ENCODE assay signal across 15 cellular contexts in genomic region chr4:54333657-54334056, GRCh38.
DNase-seq lines count a peak whose midpoint lies in the region; ATAC-seq and TF ChIP-seq lines count a peak whose summit lies in the region.
"Had no signal": no experiment of that assay in that cellular context is flagged by ENCODE, and none has a peak within 500 bp of the region (broad histone marks: within the 10 kb centered on the region; RNA-seq: fewer than 3 reads in every experiment).

No MANE protein-coding gene starts in this region.

- no peak for ATAC-seq in HG03097 (IDR thresholded peaks at IDR 0.05; ENCODE audit: low FRiP score, unreplicated experiment)
- ATAC-seq: K562 had no signal

- H3K27ac ChIP-seq in caudate nucleus (ENCODE audit: low read depth, low read length): peak overlapping the region; percentile 67
- H3K27ac ChIP-seq in layer of hippocampus (ENCODE audit: low read depth, low read length): peak overlapping the region; percentile 6
- H3K27ac ChIP-seq in substantia nigra (ENCODE audit: low read depth, low read length, poor library complexity, severe bottlenecking): peak overlapping the region; percentile 47
- H3K27ac ChIP-seq: PC-9, SJCRH30 had no signal

- TF ChIP-seq CTCF in Calu3 (IDR thresholded peaks at IDR 0.05; ENCODE audit: unreplicated experiment): no peak

- H3K27me3 Mint-ChIP-seq in Calu3 (ENCODE audit: unreplicated experiment): peaks cover 28% of the 10 kb centered on the region
- H3K27me3 Mint-ChIP-seq in activated T-helper 2 cell treated with anti-CD3 and anti-CD28 coated beads, Interferon-gamma antibody, Interleukin-2, Interleukin-4, amounts not matched to agents 10 μg/mL and 5 μg/mL and 100 μg/mL, durations not matched to agents 14 hours and 24 hours and 36 hours (ENCODE audit: low read depth): peaks cover 4% of the 10 kb centered on the region

- no peak overlapping the region for H3K4me3 Mint-ChIP-seq in Calu3 (ENCODE audit: low read depth, unreplicated experiment)
- no peak overlapping the region for H3K4me3 Mint-ChIP-seq in activated T-helper 2 cell treated with anti-CD3 and anti-CD28 coated beads, Interferon-gamma antibody, Interleukin-2, Interleukin-4, amounts not matched to agents 10 μg/mL and 5 μg/mL and 100 μg/mL, durations not matched to agents 14 hours and 24 hours and 36 hours (ENCODE audit: low read depth)

- H3K4me1 Mint-ChIP-seq in Calu3 (ENCODE audit: low read depth, unreplicated experiment): no peaks in the 10 kb centered on the region
- no peaks in the 10 kb centered on the region for H3K4me1 Mint-ChIP-seq in activated T-helper 2 cell treated with anti-CD3 and anti-CD28 coated beads, Interferon-gamma antibody, Interleukin-2, Interleukin-4, amounts not matched to agents 10 μg/mL and 5 μg/mL and 100 μg/mL, durations not matched to agents 14 hours and 24 hours and 36 hours (ENCODE audit: low read depth)

- no peaks in the 10 kb centered on the region for H3K9me3 Mint-ChIP-seq in Calu3 (ENCODE audit: low read depth, unreplicated experiment)
- no peaks in the 10 kb centered on the region for H3K9me3 Mint-ChIP-seq in activated T-helper 2 cell treated with anti-CD3 and anti-CD28 coated beads, Interferon-gamma antibody, Interleukin-2, Interleukin-4, amounts not matched to agents 10 μg/mL and 5 μg/mL and 100 μg/mL, durations not matched to agents 14 hours and 24 hours and 36 hours

- no peaks in the 10 kb centered on the region for H3K36me3 Mint-ChIP-seq in Calu3 (ENCODE audit: insufficient read depth, unreplicated experiment)
- H3K36me3 Mint-ChIP-seq in activated T-helper 2 cell treated with anti-CD3 and anti-CD28 coated beads, Interferon-gamma antibody, Interleukin-2, Interleukin-4, amounts not matched to agents 10 μg/mL and 5 μg/mL and 100 μg/mL, durations not matched to agents 14 hours and 24 hours and 36 hours (ENCODE audit: low read depth): no peaks in the 10 kb centered on the region

- intact Hi-C loops in Calu3 (cut with micrococcal nuclease; ENCODE audit: unreplicated experiment): no loop called here
- intact Hi-C loops in activated T-helper 2 cell treated with anti-CD3 and anti-CD28 coated beads, Interferon-gamma antibody, Interleukin-2, Interleukin-4, amounts not matched to agents 10 μg/mL and 5 μg/mL and 100 μg/mL, durations not matched to agents 14 hours and 24 hours and 36 hours (cut with micrococcal nuclease): no loop called here

- H3K27ac Mint-ChIP-seq in Calu3 (ENCODE audit: unreplicated experiment): no peak overlapping the region
- H3K27ac Mint-ChIP-seq in activated T-helper 2 cell treated with anti-CD3 and anti-CD28 coated beads, Interferon-gamma antibody, Interleukin-2, Interleukin-4, amounts not matched to agents 10 μg/mL and 5 μg/mL and 100 μg/mL, durations not matched to agents 14 hours and 24 hours and 36 hours: no peak overlapping the region

- peak; percentile 28 for DNase-seq in DMS79 (lab: John Stamatoyannopoulos, UW)
- DNase-seq in caudate nucleus (lab: John Stamatoyannopoulos, UW): peak in 51 of 61 donors; percentile 5 to 79 (median 42)
- DNase-seq in substantia nigra (lab: John Stamatoyannopoulos, UW): peak in 41 of 49 donors; percentile 5 to 78 (median 30)
- no peak for DNase-seq in Calu3
- no peak for DNase-seq in activated T-helper 2 cell treated with anti-CD3 and anti-CD28 coated beads, Interferon-gamma antibody, Interleukin-2, Interleukin-4, amounts not matched to agents 10 μg/mL and 5 μg/mL and 100 μg/mL, durations not matched to agents 14 hours and 24 hours and 36 hours (ENCODE audit: low spot score)
- DNase-seq: DMS53, NCI-H1417 treated with DMSO at 0.1 percent for 48 hours, NCI-H1930, NCI-H2171 treated with DMSO at 0.1 percent for 48 hours, NCI-H510A, PC-9, SJCRH30 had no signal

- H3K27me3 ChIP-seq in layer of hippocampus (ENCODE audit: control insufficient read depth, insufficient read depth, low read length): no peaks in the 10 kb centered on the region
- H3K27me3 ChIP-seq: SJCRH30 had no signal

- CTCF ChIA-PET in Calu3 (lab: Charles Lee): no interaction called here

- no TSS peak for BruUV-seq in Calu3 (replicated peaks; lab: Mats Ljungman, UMichigan)

Comparison
In these comparisons a context has a peak if more than half of its experiments do, and no peak if none do; other contexts are left out.
1. DNase-seq: peak in DMS79 (single experiment), caudate nucleus (51 of 61) and substantia nigra (41 of 49); none in Calu3 (single experiment) and activated T-helper 2 cell treated with anti-CD3 and anti-CD28 coated beads, Interferon-gamma antibody, Interleukin-2, Interleukin-4, amounts not matched to agents 10 μg/mL and 5 μg/mL and 100 μg/mL, durations not matched to agents 14 hours and 24 hours and 36 hours (single experiment).
2. H3K27ac ChIP-seq: peak in every context shown above with its lines; median percentile 67 in caudate nucleus; 47 in substantia nigra; 6 in layer of hippocampus.